In genomic region chr6:148143771-148144170, GRCh38 we compare ENCODE assay signal across 37 cellular contexts.
"Had no signal": no experiment of that assay in that cellular context is flagged by ENCODE, and none has a peak within 500 bp of the region (broad histone marks: within the 10 kb centered on the region; RNA-seq: fewer than 3 reads in every experiment).

No MANE protein-coding gene starts in this region.

- H3K9me3 ChIP-seq: adrenal gland, ascending aorta, body of pancreas, breast epithelium had no signal

- H3K27ac ChIP-seq: adrenal gland, ascending aorta, body of pancreas, brain microvascular endothelial cell, breast epithelium, cardiac muscle cell had no signal

- H3K36me3 ChIP-seq: adrenal gland, ascending aorta, brain microvascular endothelial cell, breast epithelium, cardiac muscle cell had no signal

- H3K27me3 ChIP-seq: adrenal gland, ascending aorta, body of pancreas, brain microvascular endothelial cell, breast epithelium, cardiac muscle cell had no signal

- H3K36me3 Mint-ChIP-seq: activated naive CD4-positive, alpha-beta T cell treated with anti-CD3 and anti-CD28 coated beads, Interleukin-2, amount 10 ng/mL, durations not matched to agents 7 days and 5 days; activated naive CD4-positive, alpha-beta T cell treated with anti-CD3 and anti-CD28 coated beads, Interleukin-2, amount 50 U/mL, for 24 hours; activated naive CD8-positive, alpha-beta T cell; activated naive CD8-positive, alpha-beta T cell treated with anti-CD3 and anti-CD28 coated beads for 36 hours; activated naive CD8-positive, alpha-beta T cell treated with anti-CD3 and anti-CD28 coated beads, Interleukin-2, amount 10 ng/mL, durations not matched to agents 7 days and 5 days; brain had no signal

- H3K4me3 Mint-ChIP-seq: activated naive CD4-positive, alpha-beta T cell treated with anti-CD3 and anti-CD28 coated beads for 36 hours; activated naive CD4-positive, alpha-beta T cell treated with anti-CD3 and anti-CD28 coated beads, Interleukin-2, amount 10 ng/mL, durations not matched to agents 7 days and 5 days; activated naive CD4-positive, alpha-beta T cell treated with anti-CD3 and anti-CD28 coated beads, Interleukin-2, amount 50 U/mL, for 24 hours; activated naive CD8-positive, alpha-beta T cell; activated naive CD8-positive, alpha-beta T cell treated with anti-CD3 and anti-CD28 coated beads for 36 hours; activated naive CD8-positive, alpha-beta T cell treated with anti-CD3 and anti-CD28 coated beads, Interleukin-2, amount 10 ng/mL, durations not matched to agents 7 days and 5 days; activated naive CD8-positive, alpha-beta T cell treated with anti-CD3 and anti-CD28 coated beads, Interleukin-2, amount 50 U/mL, for 24 hours; activated T-cell treated with anti-CD3 and anti-CD28 coated beads, Interleukin-2, amount 50 U/mL, for 24 hours; activated T-cell treated with anti-CD3 and anti-CD28 coated beads, Interleukin-2, amount 50 U/mL, for 4 hours; activated T-cell treated with anti-CD3 and anti-CD28 coated beads, Interleukin-2, amount 50 U/mL, for 72 hours; activated T-helper 1 cell treated with anti-CD3 and anti-CD28 coated beads, Interleukin-12 subunit alpha, Interleukin-12 subunit beta, Interleukin-2, Interleukin-4 antibody, amounts not matched to agents 30 ng/mL and 10 ng/mL and 1 ng/mL, durations not matched to agents 14 hours and 24 hours and 36 hours; activated T-helper 17 cell treated with anti-CD3 and anti-CD28 coated beads, Interleukin-2, amount 50 U/mL, for 72 hours; brain; central memory CD8-positive, alpha-beta T cell had no signal

- H3K4me3 ChIP-seq: adrenal gland, ascending aorta, body of pancreas, breast epithelium, cardiac muscle cell had no signal

- H3K9me3 Mint-ChIP-seq: activated naive CD4-positive, alpha-beta T cell treated with anti-CD3 and anti-CD28 coated beads for 36 hours; activated naive CD4-positive, alpha-beta T cell treated with anti-CD3 and anti-CD28 coated beads, Interleukin-2, amount 10 ng/mL, durations not matched to agents 7 days and 5 days; activated naive CD8-positive, alpha-beta T cell treated with anti-CD3 and anti-CD28 coated beads for 36 hours; activated naive CD8-positive, alpha-beta T cell treated with anti-CD3 and anti-CD28 coated beads, Interleukin-2, amount 10 ng/mL, durations not matched to agents 7 days and 5 days; activated naive CD8-positive, alpha-beta T cell treated with anti-CD3 and anti-CD28 coated beads, Interleukin-2, amount 50 U/mL, for 24 hours; activated T-cell treated with anti-CD3 and anti-CD28 coated beads, Interleukin-2, amount 50 U/mL, for 4 hours; activated T-cell treated with anti-CD3 and anti-CD28 coated beads, Interleukin-2, amount 50 U/mL, for 72 hours; activated T-helper 1 cell treated with anti-CD3 and anti-CD28 coated beads, Interleukin-12 subunit alpha, Interleukin-12 subunit beta, Interleukin-2, Interleukin-4 antibody, amounts not matched to agents 30 ng/mL and 10 ng/mL and 1 ng/mL, durations not matched to agents 14 hours and 24 hours and 36 hours; central memory CD8-positive, alpha-beta T cell had no signal

- DNase-seq: activated effector memory CD4-positive, alpha-beta T cell treated with anti-CD3 and anti-CD28 coated beads, Interleukin-2, amount 50 U/mL, for 16 hours; activated effector memory CD4-positive, alpha-beta T cell treated with Interleukin-2 at 50 U/mL for 16 hours; activated gamma-delta T cell; activated gamma-delta T cell treated with Interleukin-2 at 50 U/mL for 16 hours; activated naive CD4-positive, alpha-beta T cell; activated naive CD4-positive, alpha-beta T cell treated with anti-CD3 and anti-CD28 coated beads for 36 hours; activated naive CD4-positive, alpha-beta T cell treated with anti-CD3 and anti-CD28 coated beads, Interleukin-2, amount 10 ng/mL, durations not matched to agents 7 days and 5 days; activated naive CD4-positive, alpha-beta T cell treated with anti-CD3 and anti-CD28 coated beads, Interleukin-2, amount 50 U/mL, for 16 hours; activated naive CD4-positive, alpha-beta T cell treated with Interleukin-2 at 50 U/mL for 16 hours; activated naive CD8-positive, alpha-beta T cell treated with anti-CD3 and anti-CD28 coated beads for 36 hours; activated naive CD8-positive, alpha-beta T cell treated with anti-CD3 and anti-CD28 coated beads, Interleukin-2, amount 10 ng/mL, durations not matched to agents 7 days and 5 days; activated naive CD8-positive, alpha-beta T cell treated with anti-CD3 and anti-CD28 coated beads, Interleukin-2, amount 50 U/mL, for 24 hours; activated T-cell treated with anti-CD3 and anti-CD28 coated beads, Interleukin-2, amount 50 U/mL, for 1 hour; activated T-cell treated with anti-CD3 and anti-CD28 coated beads, Interleukin-2, amount 50 U/mL, for 24 hours; activated T-cell treated with anti-CD3 and anti-CD28 coated beads, Interleukin-2, amount 50 U/mL, for 4 hours; activated T-cell treated with anti-CD3 and anti-CD28 coated beads, Interleukin-2, amount 50 U/mL, for 48 hours; activated T-cell treated with anti-CD3 and anti-CD28 coated beads, Interleukin-2, amount 50 U/mL, for 72 hours; adrenal gland; amniotic stem cell; amygdala; anterior cingulate cortex; aorta; body of pancreas; brain microvascular endothelial cell; central memory CD4-positive, alpha-beta T cell; cerebellar nuclear complex had no signal

- H3K4me1 ChIP-seq: adrenal gland, ascending aorta, body of pancreas, breast epithelium had no signal

- H3K27ac Mint-ChIP-seq: activated naive CD4-positive, alpha-beta T cell treated with anti-CD3 and anti-CD28 coated beads for 36 hours; activated naive CD4-positive, alpha-beta T cell treated with anti-CD3 and anti-CD28 coated beads, Interleukin-2, amount 10 ng/mL, durations not matched to agents 7 days and 5 days; activated naive CD4-positive, alpha-beta T cell treated with anti-CD3 and anti-CD28 coated beads, Interleukin-2, amount 50 U/mL, for 24 hours; activated naive CD4-positive, alpha-beta T cell treated with anti-CD3 and anti-CD28 coated beads, Interleukin-2, amount 50 U/mL, for 72 hours; activated naive CD8-positive, alpha-beta T cell; activated naive CD8-positive, alpha-beta T cell treated with anti-CD3 and anti-CD28 coated beads for 36 hours; activated naive CD8-positive, alpha-beta T cell treated with anti-CD3 and anti-CD28 coated beads, Interleukin-2, amount 10 ng/mL, durations not matched to agents 7 days and 5 days; activated naive CD8-positive, alpha-beta T cell treated with anti-CD3 and anti-CD28 coated beads, Interleukin-2, amount 50 U/mL, for 24 hours; activated T-cell treated with anti-CD3 and anti-CD28 coated beads, Interleukin-2, amount 50 U/mL, for 24 hours; activated T-cell treated with anti-CD3 and anti-CD28 coated beads, Interleukin-2, amount 50 U/mL, for 72 hours; activated T-helper 1 cell treated with anti-CD3 and anti-CD28 coated beads, Interleukin-12 subunit alpha, Interleukin-12 subunit beta, Interleukin-2, Interleukin-4 antibody, amounts not matched to agents 30 ng/mL and 10 ng/mL and 1 ng/mL, durations not matched to agents 14 hours and 24 hours and 36 hours; activated T-helper 17 cell treated with anti-CD3 and anti-CD28 coated beads, Interleukin-2, amount 50 U/mL, for 72 hours; activated T-helper 2 cell treated with anti-CD3 and anti-CD28 coated beads, Interferon-gamma antibody, Interleukin-2, Interleukin-4, amounts not matched to agents 10 μg/mL and 5 μg/mL and 100 μg/mL, durations not matched to agents 14 hours and 24 hours and 36 hours; brain had no signal
